9 cellular contexts compared by ENCODE assay signal in the genomic region with DNA sequence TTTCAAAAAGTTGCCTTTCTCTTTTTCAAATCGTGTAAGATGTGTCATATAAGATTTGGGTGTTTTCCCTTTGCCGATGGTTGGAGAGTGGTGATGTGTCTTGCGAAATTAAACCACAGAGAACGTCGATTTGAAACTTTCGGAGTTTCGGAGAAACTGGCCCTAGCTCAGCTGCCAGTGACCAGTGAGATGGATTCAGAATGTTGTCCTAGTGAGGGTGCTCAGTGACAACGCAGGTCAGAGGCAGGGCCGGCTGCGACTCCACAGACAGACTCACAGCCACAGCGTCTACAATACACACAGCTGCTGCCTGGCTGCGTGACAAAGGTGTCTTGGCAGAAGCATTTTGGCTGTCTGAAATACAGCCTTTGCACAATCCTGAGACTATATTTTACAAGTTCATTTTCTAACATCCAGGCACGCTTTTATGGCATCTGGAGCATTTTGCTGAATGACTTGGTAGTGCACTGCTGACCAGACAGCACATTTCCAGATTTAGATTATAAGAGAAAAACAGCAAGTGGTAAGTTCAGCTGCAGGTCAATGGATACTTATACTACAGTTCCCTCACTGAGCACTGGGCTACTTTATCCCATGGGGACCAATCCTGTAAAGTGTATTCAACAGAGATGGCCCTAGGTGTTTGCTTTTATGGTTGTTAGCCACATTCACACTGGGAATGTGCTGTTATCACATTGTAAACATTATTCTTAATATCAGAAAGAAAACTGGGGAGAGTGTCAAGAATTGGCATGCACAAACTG.
DNase-seq lines count a peak whose midpoint lies in the region; ATAC-seq and TF ChIP-seq lines count a peak whose summit lies in the region.
"Had no signal": no experiment of that assay in that cellular context is flagged by ENCODE, and none has a peak within 500 bp of the region (broad histone marks: within the 10 kb centered on the region; RNA-seq: fewer than 3 reads in every experiment).

No MANE protein-coding gene starts in this region.

- H3K4me1 ChIP-seq in KMS-11 (ENCODE audit: low read depth, poor library complexity, severe bottlenecking) = peaks cover 49% of the 10 kb centered on the region
- H3K4me1 ChIP-seq in right cardiac atrium (ENCODE audit: control insufficient read depth, insufficient read depth, low read length) = no peaks in the 10 kb centered on the region
- H3K4me1 ChIP-seq in A673 (ENCODE audit: insufficient read depth, low read length, poor library complexity, severe bottlenecking) = no peaks in the 10 kb centered on the region

- H3K79me2 ChIP-seq in KMS-11 (ENCODE audit: insufficient read depth, low read depth) = no peaks in the 10 kb centered on the region

- H3K27ac ChIP-seq in KMS-11 (peak overlapping the region; percentile 28; the same call in 1 of the 2 replicates), right cardiac atrium (ENCODE audit: low read length) (no peak overlapping the region), substantia nigra (ENCODE audit: low read depth, low read length, poor library complexity, severe bottlenecking) (no peak overlapping the region), A673 (ENCODE audit: low read depth, low read length, poor library complexity, severe bottlenecking) (no peak overlapping the region)

- H2AFZ ChIP-seq in KMS-11 (ENCODE audit: low read depth) = peak overlapping the region; percentile 22; the same call in 1 of the 2 replicates

- H3K36me3 ChIP-seq in KMS-11 (ENCODE audit: insufficient read depth) (no peaks in the 10 kb centered on the region), A673 (ENCODE audit: insufficient read depth, low read length, poor library complexity, severe bottlenecking) (no peaks in the 10 kb centered on the region)

- intact Hi-C loops in right cardiac atrium (cut with DNase I) = no loop called here
- intact Hi-C loops in A673 (cut with micrococcal nuclease; ENCODE audit: unreplicated experiment) = no loop called here

- H3K4me3 ChIP-seq in KMS-11 (IDR thresholded peaks at IDR 0.05; ENCODE audit: insufficient read depth, low read depth, low read length) (no peak overlapping the region), WI38 (ENCODE audit: low read depth, low read length) (peak overlapping the region; percentile 38), right cardiac atrium (ENCODE audit: low read length) (no peak overlapping the region), A673 (ENCODE audit: low read depth, low read length, poor library complexity, severe bottlenecking) (no peak overlapping the region)

- no TSS peak for BruUV-seq in A673 (replicated peaks; lab: Mats Ljungman, UMichigan)

- CTCF ChIA-PET in A673 (lab: Charles Lee) = no interaction called here

- DNase-seq in DMS153 treated with DMSO at 0.1 percent for 48 hours (lab: John Stamatoyannopoulos, UW; ENCODE audit: unreplicated experiment) = peak; percentile 12
- DNase-seq in right cardiac atrium = peak; percentile 80 to 90 (median 89)
- DNase-seq in substantia nigra (lab: John Stamatoyannopoulos, UW) = peak in 29 of 49 donors; percentile 2 to 45 (median 25)
- DNase-seq in dedifferentiated amniotic fluid mesenchymal stem cell (ENCODE audit: extremely low spot score) = no peak
- DNase-seq in A673 (ENCODE audit: low spot score) = no peak

- H3K27me3 ChIP-seq in KMS-11 (ENCODE audit: insufficient read depth, low read depth) = 0 out of 2 replicates have a peak, but pooled peaks cover 2% of the 10 kb centered on the region
- no peaks in the 10 kb centered on the region for H3K27me3 ChIP-seq in right cardiac atrium (ENCODE audit: control insufficient read depth, insufficient read depth)
- H3K27me3 ChIP-seq in A673 (replicated peaks; ENCODE audit: insufficient read depth, low read depth, low read length, poor library complexity) = no peaks in the 10 kb centered on the region

- no peak overlapping the region for H3K9ac ChIP-seq in KMS-11

- peak overlapping the region; percentile 50 for H3K4me2 ChIP-seq in KMS-11

- 34% methylated on average over 13 of the region's 13 CpGs for WGBS in right cardiac atrium

- no peaks in the 10 kb centered on the region for H3K9me3 ChIP-seq in right cardiac atrium (ENCODE audit: control insufficient read depth, low read length)
- H3K9me3 ChIP-seq in A673 (ENCODE audit: low read depth, low read length, poor library complexity, severe bottlenecking) = no peaks in the 10 kb centered on the region

- H4K20me1 ChIP-seq in KMS-11 (ENCODE audit: insufficient read depth) = no peaks in the 10 kb centered on the region

- ATAC-seq in right cardiac atrium (peak; percentile 91), GM18511 (IDR thresholded peaks at IDR 0.05; ENCODE audit: unreplicated experiment) (no peak)
- ATAC-seq: HCT116 had no signal

- POLR2A ChIA-PET in A673 (lab: Charles Lee; ENCODE audit: low non-redundant PET) = no interaction called here

- TF ChIP-seq CTCF in KMS-11 (conservative IDR thresholded peaks at IDR 0.05; ENCODE audit: low read depth, low read length) (no peak), WI38 (IDR thresholded peaks at IDR 0.05; ENCODE audit: low read depth, low read length) (no peak), A673 (conservative IDR thresholded peaks at IDR 0.05; ENCODE audit: low read depth, low read length) (no peak)

Comparison
In these comparisons a context has a peak if more than half of its experiments do, and no peak if none do; other contexts are left out.
1. DNase-seq: peak in DMS153 treated with DMSO at 0.1 percent for 48 hours (single experiment), right cardiac atrium (3 of 3) and substantia nigra (29 of 49); none in dedifferentiated amniotic fluid mesenchymal stem cell (single experiment) and A673 (single experiment).